In genomic region chr9:125142560-125143376, GRCh38 we compare ENCODE assay signal across 8 cellular contexts.
DNase-seq lines count a peak whose midpoint lies in the region; ATAC-seq and TF ChIP-seq lines count a peak whose summit lies in the region.

No MANE protein-coding gene starts in this region.

- H3K9me3 Mint-ChIP-seq in activated naive CD4-positive, alpha-beta T cell treated with anti-CD3 and anti-CD28 coated beads, Interleukin-2, amount 10 ng/mL, durations not matched to agents 7 days and 5 days, result no peaks in the 10 kb centered on the region

- peaks cover 43% of the 10 kb centered on the region for H3K4me1 Mint-ChIP-seq in activated naive CD4-positive, alpha-beta T cell treated with anti-CD3 and anti-CD28 coated beads, Interleukin-2, amount 10 ng/mL, durations not matched to agents 7 days and 5 days

- peaks cover 14% of the 10 kb centered on the region for H3K36me3 Mint-ChIP-seq in activated naive CD4-positive, alpha-beta T cell treated with anti-CD3 and anti-CD28 coated beads, Interleukin-2, amount 10 ng/mL, durations not matched to agents 7 days and 5 days

- ATAC-seq in GM18858 (IDR thresholded peaks at IDR 0.05; ENCODE audit: unreplicated experiment), result peak; percentile 1
- ATAC-seq in GM18505 (IDR thresholded peaks at IDR 0.05; ENCODE audit: unreplicated experiment), result no peak

- peak overlapping the region; percentile 90 for H3K4me3 Mint-ChIP-seq in activated naive CD4-positive, alpha-beta T cell treated with anti-CD3 and anti-CD28 coated beads, Interleukin-2, amount 10 ng/mL, durations not matched to agents 7 days and 5 days

- H3K9me3 ChIP-seq in KOPT-K1 (ENCODE audit: insufficient read depth, low read length, poor library complexity, severe bottlenecking), result no peaks in the 10 kb centered on the region
- no peaks in the 10 kb centered on the region for H3K9me3 ChIP-seq in iPS-18c (ENCODE audit: control insufficient read depth, insufficient read depth, low read length)

- no peak for TF ChIP-seq POLR2A in GM18505 (IDR thresholded peaks at IDR 0.05; ENCODE audit: borderline replicate concordance, extremely low read depth, insufficient read depth, insufficient read length)

- DNase-seq in activated naive CD4-positive, alpha-beta T cell treated with anti-CD3 and anti-CD28 coated beads, Interleukin-2, amount 10 ng/mL, durations not matched to agents 7 days and 5 days, result peak; percentile 38
- peak; percentile 1 for DNase-seq in stimulated activated CD8-positive, alpha-beta memory T cell treated with anti-CD3 and anti-CD28 coated beads, Interleukin-12 subunit alpha, Interleukin-12 subunit beta, amount 100 ng/mL, for 4 hours (ENCODE audit: low read depth)
- no peak for DNase-seq in superior temporal gyrus (ENCODE audit: extremely low spot score)

- CTCF ChIA-PET in activated naive CD4-positive, alpha-beta T cell treated with anti-CD3 and anti-CD28 coated beads, Interleukin-2, amount 10 ng/mL, durations not matched to agents 7 days and 5 days (lab: Charles Lee), result interaction anchor here (0.6 to 2.1 kb wide), 9 partner anchors 15 to 371 kb away, joined by 3 to 4 read pairs (median 3); partner anchors contain the start of gene WDR38

- no peaks in the 10 kb centered on the region for H3K27me3 Mint-ChIP-seq in activated naive CD4-positive, alpha-beta T cell treated with anti-CD3 and anti-CD28 coated beads, Interleukin-2, amount 10 ng/mL, durations not matched to agents 7 days and 5 days

- peak overlapping the region; percentile 76 for H3K27ac Mint-ChIP-seq in activated naive CD4-positive, alpha-beta T cell treated with anti-CD3 and anti-CD28 coated beads, Interleukin-2, amount 10 ng/mL, durations not matched to agents 7 days and 5 days

- H3K27ac ChIP-seq in 22Rv1 (peak overlapping the region; percentile 45), KOPT-K1 (ENCODE audit: low read depth, low read length, poor library complexity, severe bottlenecking) (peak overlapping the region; percentile 69)

- H3K36me3 ChIP-seq in KOPT-K1 (ENCODE audit: insufficient read depth, low read length), result peaks cover 42% of the 10 kb centered on the region

- peak overlapping the region; percentile 77 for H3K4me3 ChIP-seq in iPS-18c (ENCODE audit: insufficient read depth, low read depth, low read length)

- TF ChIP-seq CTCF in 22Rv1 (IDR thresholded peaks at IDR 0.05), result no peak
